ENCODE assay signal across 24 cellular contexts in genomic region chr19:28607066-28607583, GRCh38.
"Had no signal": no experiment of that assay in that cellular context is flagged by ENCODE, and none has a peak within 500 bp of the region (broad histone marks: within the 10 kb centered on the region; RNA-seq: fewer than 3 reads in every experiment).

No MANE protein-coding gene starts in this region.

- H3K27ac Mint-ChIP-seq: activated CD8-positive, alpha-beta memory T cell treated with anti-CD3 and anti-CD28 coated beads, Interleukin-2, amount 10 ng/mL, durations not matched to agents 7 days and 5 days; activated naive CD4-positive, alpha-beta T cell treated with anti-CD3 and anti-CD28 coated beads, Interleukin-2, amount 50 U/mL, for 24 hours; activated T-cell treated with anti-CD3 and anti-CD28 coated beads, Interleukin-2, amount 50 U/mL, for 24 hours; activated T-helper 1 cell treated with anti-CD3 and anti-CD28 coated beads, Interleukin-12 subunit alpha, Interleukin-12 subunit beta, Interleukin-2, Interleukin-4 antibody, amounts not matched to agents 30 ng/mL and 10 ng/mL and 1 ng/mL, durations not matched to agents 14 hours and 24 hours and 36 hours; T-helper 1 cell treated with Interleukin-12 subunit alpha and Interleukin-12 subunit beta and Interleukin-4 antibody, amounts not matched to agents 30 μg/mL and 1 μg/mL, for 36 hours had no signal

- H3K27ac ChIP-seq: breast epithelium had no signal

- H3K27me3 Mint-ChIP-seq: activated CD8-positive, alpha-beta memory T cell treated with anti-CD3 and anti-CD28 coated beads, Interleukin-2, amount 10 ng/mL, durations not matched to agents 7 days and 5 days; activated naive CD4-positive, alpha-beta T cell treated with anti-CD3 and anti-CD28 coated beads, Interleukin-2, amount 50 U/mL, for 24 hours; activated T-cell treated with anti-CD3 and anti-CD28 coated beads, Interleukin-2, amount 50 U/mL, for 24 hours had no signal

- H3K36me3 Mint-ChIP-seq: activated CD8-positive, alpha-beta memory T cell treated with anti-CD3 and anti-CD28 coated beads, Interleukin-2, amount 10 ng/mL, durations not matched to agents 7 days and 5 days had no signal

- H3K4me3 ChIP-seq: breast epithelium, MG63 had no signal

- ATAC-seq: activated CD8-positive, alpha-beta memory T cell treated with anti-CD3 and anti-CD28 coated beads, Interleukin-2, amount 10 ng/mL, durations not matched to agents 7 days and 5 days; PC-3 had no signal

- H3K4me1 ChIP-seq: breast epithelium had no signal

- H3K27me3 ChIP-seq: breast epithelium, MG63 had no signal

- H3K4me1 Mint-ChIP-seq: activated CD8-positive, alpha-beta memory T cell treated with anti-CD3 and anti-CD28 coated beads, Interleukin-2, amount 10 ng/mL, durations not matched to agents 7 days and 5 days; activated naive CD4-positive, alpha-beta T cell treated with anti-CD3 and anti-CD28 coated beads, Interleukin-2, amount 50 U/mL, for 24 hours had no signal

- H3K4me3 Mint-ChIP-seq: activated CD8-positive, alpha-beta memory T cell treated with anti-CD3 and anti-CD28 coated beads, Interleukin-2, amount 10 ng/mL, durations not matched to agents 7 days and 5 days; activated naive CD4-positive, alpha-beta T cell treated with anti-CD3 and anti-CD28 coated beads, Interleukin-2, amount 50 U/mL, for 24 hours; activated T-cell treated with anti-CD3 and anti-CD28 coated beads, Interleukin-2, amount 50 U/mL, for 24 hours; activated T-helper 1 cell treated with anti-CD3 and anti-CD28 coated beads, Interleukin-12 subunit alpha, Interleukin-12 subunit beta, Interleukin-2, Interleukin-4 antibody, amounts not matched to agents 30 ng/mL and 10 ng/mL and 1 ng/mL, durations not matched to agents 14 hours and 24 hours and 36 hours; T-helper 1 cell treated with Interleukin-12 subunit alpha and Interleukin-12 subunit beta and Interleukin-4 antibody, amounts not matched to agents 30 μg/mL and 1 μg/mL, for 36 hours had no signal

- DNase-seq: activated CD4-positive, alpha-beta T cell treated with anti-CD3 and anti-CD28 coated beads for 48 hours; activated CD4-positive, alpha-beta T cell treated with anti-CD3 and anti-CD28 coated beads, Interleukin-2, amount 50 U/mL, for 4 hours; activated CD4-positive, CD25-positive, alpha-beta regulatory T cell treated with anti-CD3 and anti-CD28 coated beads, Interleukin-2, amount 50 U/mL, for 72 hours; activated CD8-positive, alpha-beta memory T cell treated with anti-CD3 and anti-CD28 coated beads, Interleukin-2, amount 10 ng/mL, durations not matched to agents 7 days and 5 days; activated effector memory CD4-positive, alpha-beta T cell treated with Interleukin-2 at 50 U/mL for 16 hours; activated naive CD4-positive, alpha-beta T cell; activated T-cell treated with anti-CD3 and anti-CD28 coated beads, Interleukin-2, amount 50 U/mL, for 24 hours; aorta; central memory CD4-positive, alpha-beta T cell; MG63; NCI-H1048; NCI-H1417; NCI-H1930; NCI-H2171 treated with DMSO at 0.1 percent for 48 hours; NCI-H345; NCI-H510A; NCI-H526 treated with DMSO at 0.1 percent for 48 hours; NK-92 treated with Interleukin-12 subunit alpha and Interleukin-12 subunit beta, amount 100 ng/mL, for 24 hours; PC-3; SHP77 had no signal

- H3K36me3 ChIP-seq: breast epithelium, MG63 had no signal

- H3K9me3 ChIP-seq: MG63 had no signal
